1 cellular context compared by ENCODE assay signal in the genomic region with DNA sequence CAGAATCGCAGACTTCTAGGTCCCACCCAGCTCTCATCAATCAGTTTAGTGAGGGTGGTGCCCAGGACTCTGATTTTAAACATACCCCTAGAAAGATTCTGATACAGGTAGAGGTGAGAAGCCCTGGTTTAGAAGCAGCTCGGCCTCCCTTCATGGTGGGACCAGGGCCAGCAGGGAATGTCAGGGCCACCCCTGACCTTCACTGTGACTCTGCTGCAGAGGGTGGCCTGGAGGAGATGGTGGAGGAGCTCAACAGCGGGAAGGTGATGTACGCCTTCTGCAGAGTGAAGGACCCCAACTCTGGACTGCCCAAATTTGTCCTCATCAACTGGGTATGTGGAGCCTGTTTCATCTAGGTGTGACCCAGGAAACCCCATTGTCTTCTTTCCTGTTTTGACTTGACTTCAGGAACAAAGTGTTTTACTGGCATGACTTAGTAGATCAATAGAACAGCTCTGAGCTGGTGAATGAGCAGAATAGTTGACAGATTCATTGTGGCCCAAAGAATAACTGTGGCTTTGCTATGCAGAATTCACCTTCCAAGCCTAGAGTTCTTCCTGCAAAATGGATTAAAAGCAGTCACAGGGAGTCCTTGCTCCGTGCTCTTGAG.
TF ChIP-seq lines count a peak whose summit lies in the region.

No MANE protein-coding gene starts in this region.

TF ChIP-seq in GM12878, 131 proteins besides CTCF, POLR2A, EP300 and RAD21:
- TF ChIP-seq CREM (IDR thresholded peaks at IDR 0.05; ENCODE audit: low read depth): no peak
- no peak for TF ChIP-seq PAX8 (IDR thresholded peaks at IDR 0.05)
- TF ChIP-seq ETV6 (conservative IDR thresholded peaks at IDR 0.05 in 1 of 2, IDR thresholded peaks at IDR 0.05 in 1 of 2; ENCODE audit: borderline replicate concordance in 1 of 2, low read depth in 1 of 2): no peak
- TF ChIP-seq, protein P1, sequence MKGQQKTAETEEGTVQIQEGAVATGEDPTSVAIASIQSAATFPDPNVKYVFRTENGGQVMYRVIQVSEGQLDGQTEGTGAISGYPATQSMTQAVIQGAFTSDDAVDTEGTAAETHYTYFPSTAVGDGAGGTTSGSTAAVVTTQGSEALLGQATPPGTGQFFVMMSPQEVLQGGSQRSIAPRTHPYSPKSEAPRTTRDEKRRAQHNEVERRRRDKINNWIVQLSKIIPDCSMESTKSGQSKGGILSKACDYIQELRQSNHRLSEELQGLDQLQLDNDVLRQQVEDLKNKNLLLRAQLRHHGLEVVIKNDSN (IDR thresholded peaks at IDR 0.05; ENCODE audit: borderline replicate concordance, extremely low read length, insufficient read depth, low read depth, low read length): no peak
- no peak for TF ChIP-seq NFYA (IDR thresholded peaks at IDR 0.05; ENCODE audit: borderline replicate concordance, low read depth, low read length)
- TF ChIP-seq, protein P2, sequence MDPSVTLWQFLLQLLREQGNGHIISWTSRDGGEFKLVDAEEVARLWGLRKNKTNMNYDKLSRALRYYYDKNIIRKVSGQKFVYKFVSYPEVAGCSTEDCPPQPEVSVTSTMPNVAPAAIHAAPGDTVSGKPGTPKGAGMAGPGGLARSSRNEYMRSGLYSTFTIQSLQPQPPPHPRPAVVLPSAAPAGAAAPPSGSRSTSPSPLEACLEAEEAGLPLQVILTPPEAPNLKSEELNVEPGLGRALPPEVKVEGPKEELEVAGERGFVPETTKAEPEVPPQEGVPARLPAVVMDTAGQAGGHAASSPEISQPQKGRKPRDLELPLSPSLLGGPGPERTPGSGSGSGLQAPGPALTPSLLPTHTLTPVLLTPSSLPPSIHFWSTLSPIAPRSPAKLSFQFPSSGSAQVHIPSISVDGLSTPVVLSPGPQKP (IDR thresholded peaks at IDR 0.05; ENCODE audit: low read depth, low read length): no peak
- no peak for TF ChIP-seq MYC (IDR thresholded peaks at IDR 0.05; ENCODE audit: insufficient read depth, insufficient read length, insufficient replicate concordance, low read length, severe bottlenecking)
- TF ChIP-seq NR2C1 (IDR thresholded peaks at IDR 0.05): no peak
- TF ChIP-seq, protein P3, sequence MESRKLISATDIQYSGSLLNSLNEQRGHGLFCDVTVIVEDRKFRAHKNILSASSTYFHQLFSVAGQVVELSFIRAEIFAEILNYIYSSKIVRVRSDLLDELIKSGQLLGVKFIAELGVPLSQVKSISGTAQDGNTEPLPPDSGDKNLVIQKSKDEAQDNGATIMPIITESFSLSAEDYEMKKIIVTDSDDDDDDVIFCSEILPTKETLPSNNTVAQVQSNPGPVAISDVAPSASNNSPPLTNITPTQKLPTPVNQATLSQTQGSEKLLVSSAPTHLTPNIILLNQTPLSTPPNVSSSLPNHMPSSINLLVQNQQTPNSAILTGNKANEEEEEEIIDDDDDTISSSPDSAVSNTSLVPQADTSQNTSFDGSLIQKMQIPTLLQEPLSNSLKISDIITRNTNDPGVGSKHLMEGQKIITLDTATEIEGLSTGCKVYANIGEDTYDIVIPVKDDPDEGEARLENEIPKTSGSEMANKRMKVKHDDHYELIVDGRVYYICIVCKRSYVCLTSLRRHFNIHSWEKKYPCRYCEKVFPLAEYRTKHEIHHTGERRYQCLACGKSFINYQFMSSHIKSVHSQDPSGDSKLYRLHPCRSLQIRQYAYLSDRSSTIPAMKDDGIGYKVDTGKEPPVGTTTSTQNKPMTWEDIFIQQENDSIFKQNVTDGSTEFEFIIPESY (IDR thresholded peaks at IDR 0.05): no peak
- TF ChIP-seq CBX3 (IDR thresholded peaks at IDR 0.05; ENCODE audit: borderline replicate concordance, low read depth): no peak
- TF ChIP-seq ZBED1 (IDR thresholded peaks at IDR 0.05; ENCODE audit: borderline replicate concordance): no peak
- no peak for TF ChIP-seq BRCA1 (IDR thresholded peaks at IDR 0.05; ENCODE audit: low read depth, low read length)
